Comparison of ENCODE assay signal across 1 cellular context in the genomic region with DNA sequence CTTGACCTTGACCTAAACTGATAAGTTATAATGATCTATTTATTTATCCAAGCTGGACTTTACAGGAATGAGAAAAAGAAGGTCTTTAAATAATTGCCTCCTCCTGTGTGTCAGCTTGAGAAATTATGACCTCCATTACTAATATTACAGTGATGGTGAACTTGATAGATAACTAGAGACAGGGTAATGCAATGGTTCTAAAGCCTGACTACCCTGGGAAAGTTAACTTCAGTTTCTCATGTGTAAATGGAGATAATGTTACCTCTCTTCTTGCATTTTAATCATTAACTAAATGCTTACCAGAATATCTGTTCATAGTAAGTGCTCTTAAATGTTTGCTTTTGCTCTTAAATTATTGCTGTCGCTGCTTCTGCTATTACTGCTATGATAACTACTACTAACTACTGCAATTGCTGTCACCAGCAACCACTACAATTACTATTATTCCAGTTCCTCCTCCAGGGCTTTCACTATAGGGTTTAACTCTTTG.
TF ChIP-seq lines count a peak whose summit lies in the region.

No MANE protein-coding gene starts in this region.

TF ChIP-seq in A549, 52 proteins besides CTCF, POLR2A, EP300 and RAD21 (continued from another document):
- TF ChIP-seq, protein P1, sequence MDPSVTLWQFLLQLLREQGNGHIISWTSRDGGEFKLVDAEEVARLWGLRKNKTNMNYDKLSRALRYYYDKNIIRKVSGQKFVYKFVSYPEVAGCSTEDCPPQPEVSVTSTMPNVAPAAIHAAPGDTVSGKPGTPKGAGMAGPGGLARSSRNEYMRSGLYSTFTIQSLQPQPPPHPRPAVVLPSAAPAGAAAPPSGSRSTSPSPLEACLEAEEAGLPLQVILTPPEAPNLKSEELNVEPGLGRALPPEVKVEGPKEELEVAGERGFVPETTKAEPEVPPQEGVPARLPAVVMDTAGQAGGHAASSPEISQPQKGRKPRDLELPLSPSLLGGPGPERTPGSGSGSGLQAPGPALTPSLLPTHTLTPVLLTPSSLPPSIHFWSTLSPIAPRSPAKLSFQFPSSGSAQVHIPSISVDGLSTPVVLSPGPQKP (IDR thresholded peaks at IDR 0.05; ENCODE audit: low read depth, low read length): no peak
- TF ChIP-seq CHD2 (IDR thresholded peaks at IDR 0.05; ENCODE audit: low read length, partially characterized antibody) (no peak), NR3C1 (IDR thresholded peaks at IDR 0.05) (no peak), ZFP36 (IDR thresholded peaks at IDR 0.05; ENCODE audit: borderline replicate concordance, partially characterized antibody) (no peak), POLR2AphosphoS2 (conservative IDR thresholded peaks at IDR 0.05; ENCODE audit: low read length) (no peak), HOXB13 (CRISPR knock-in tag; IDR thresholded peaks at IDR 0.05; ENCODE audit: low read depth) (no peak)
- TF ChIP-seq, protein P2, sequence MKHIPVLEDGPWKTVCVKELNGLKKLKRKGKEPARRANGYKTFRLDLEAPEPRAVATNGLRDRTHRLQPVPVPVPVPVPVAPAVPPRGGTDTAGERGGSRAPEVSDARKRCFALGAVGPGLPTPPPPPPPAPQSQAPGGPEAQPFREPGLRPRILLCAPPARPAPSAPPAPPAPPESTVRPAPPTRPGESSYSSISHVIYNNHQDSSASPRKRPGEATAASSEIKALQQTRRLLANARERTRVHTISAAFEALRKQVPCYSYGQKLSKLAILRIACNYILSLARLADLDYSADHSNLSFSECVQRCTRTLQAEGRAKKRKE (CRISPR knock-in tag; IDR thresholded peaks at IDR 0.05; ENCODE audit: low read depth): no peak
- TF ChIP-seq, protein P3, sequence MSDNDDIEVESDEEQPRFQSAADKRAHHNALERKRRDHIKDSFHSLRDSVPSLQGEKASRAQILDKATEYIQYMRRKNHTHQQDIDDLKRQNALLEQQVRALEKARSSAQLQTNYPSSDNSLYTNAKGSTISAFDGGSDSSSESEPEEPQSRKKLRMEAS (IDR thresholded peaks at IDR 0.05): no peak
TF ChIP-seq in A549: peak in this region for 0.
